ENCODE assay signal across 8 cellular contexts in the genomic region with DNA sequence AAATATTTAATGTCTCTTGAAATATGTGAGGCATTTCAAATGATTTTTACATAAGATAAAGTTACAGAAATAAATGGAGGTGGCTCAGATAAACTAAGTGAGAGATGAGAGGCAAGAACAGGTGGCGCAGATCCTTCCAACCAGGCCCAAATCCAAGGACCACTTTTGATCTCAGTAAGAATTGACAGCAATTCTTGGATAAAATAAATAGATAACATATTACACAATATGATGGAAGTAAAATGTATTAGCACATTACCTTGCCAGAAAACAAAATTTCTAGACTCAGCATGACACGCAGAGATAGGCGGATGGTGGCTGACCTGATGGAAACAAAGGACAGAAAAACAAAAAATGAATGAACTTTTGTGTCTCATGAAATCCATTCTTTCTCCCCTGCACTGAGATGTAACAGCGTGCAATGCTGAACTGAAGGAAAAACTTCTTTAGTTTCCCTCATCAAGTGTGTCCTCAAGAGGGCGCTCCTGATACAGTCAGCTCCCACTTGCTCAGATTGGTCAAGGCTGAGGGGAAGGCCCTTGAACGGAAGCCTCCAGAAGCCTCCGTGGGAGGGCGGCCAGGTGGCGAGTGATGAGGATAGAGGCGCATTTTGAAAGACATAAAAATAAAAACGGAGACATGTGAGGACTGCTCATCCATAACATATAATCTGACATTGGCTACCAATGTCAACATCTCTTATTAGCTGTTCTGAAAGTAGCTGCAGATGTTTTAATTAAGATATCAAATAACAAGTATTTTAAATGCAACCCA.
A peak's percentile ranks its signal among the peaks of the same experiment; 100 is the strongest.
DNase-seq lines count a peak whose midpoint lies in the region; ATAC-seq lines count a peak whose summit lies in the region.

No MANE protein-coding gene starts in this region.

- peaks cover 71% of the 10 kb centered on the region for H3K36me3 Mint-ChIP-seq in activated CD8-positive, alpha-beta T cell treated with anti-CD3 and anti-CD28 coated beads, Interleukin-2, amount 10 ng/mL, durations not matched to agents 7 days and 5 days (ENCODE audit: low read depth)

- no peaks in the 10 kb centered on the region for H3K9me3 Mint-ChIP-seq in activated CD8-positive, alpha-beta T cell treated with anti-CD3 and anti-CD28 coated beads, Interleukin-2, amount 10 ng/mL, durations not matched to agents 7 days and 5 days (ENCODE audit: insufficient read depth)

- CTCF ChIA-PET in activated CD8-positive, alpha-beta T cell treated with anti-CD3 and anti-CD28 coated beads, Interleukin-2, amount 10 ng/mL, durations not matched to agents 7 days and 5 days (lab: Charles Lee): interaction anchor here (0.7 to 4.6 kb wide), 45 partner anchors 8 to 299 kb away, joined by 3 to 132 read pairs (median 5); partner anchors contain the start of gene OSBPL3

- POLR2A ChIA-PET in activated CD8-positive, alpha-beta T cell treated with anti-CD3 and anti-CD28 coated beads, Interleukin-2, amount 10 ng/mL, durations not matched to agents 7 days and 5 days (lab: Charles Lee): interaction anchor here (0.6 to 3.6 kb wide), 6 partner anchors 14 to 160 kb away, joined by 4 to 51 read pairs (median 5); partner anchors contain the start of gene OSBPL3

- ATAC-seq in GM19468 (IDR thresholded peaks at IDR 0.05; ENCODE audit: extremely low read depth, unreplicated experiment): peak; percentile 45
- peak; percentile 50 for ATAC-seq in activated CD8-positive, alpha-beta T cell treated with anti-CD3 and anti-CD28 coated beads, Interleukin-2, amount 10 ng/mL, durations not matched to agents 7 days and 5 days

- H3K27me3 Mint-ChIP-seq in activated CD8-positive, alpha-beta T cell treated with anti-CD3 and anti-CD28 coated beads, Interleukin-2, amount 10 ng/mL, durations not matched to agents 7 days and 5 days (ENCODE audit: low read depth): no peaks in the 10 kb centered on the region

- peak overlapping the region; percentile 60 for H3K4me3 Mint-ChIP-seq in activated CD8-positive, alpha-beta T cell treated with anti-CD3 and anti-CD28 coated beads, Interleukin-2, amount 10 ng/mL, durations not matched to agents 7 days and 5 days

- peak overlapping the region; percentile 93 for H3K27ac Mint-ChIP-seq in activated CD8-positive, alpha-beta T cell treated with anti-CD3 and anti-CD28 coated beads, Interleukin-2, amount 10 ng/mL, durations not matched to agents 7 days and 5 days

- H3K4me1 Mint-ChIP-seq in activated CD8-positive, alpha-beta T cell treated with anti-CD3 and anti-CD28 coated beads, Interleukin-2, amount 10 ng/mL, durations not matched to agents 7 days and 5 days (ENCODE audit: low read depth): peaks cover 42% of the 10 kb centered on the region

- DNase-seq in COLO668 (lab: John Stamatoyannopoulos, UW; ENCODE audit: unreplicated experiment) (peak; percentile 95), HK-2 (ENCODE audit: unreplicated experiment) (peak; percentile 76), NCI-H82 treated with DMSO at 0.1 percent for 48 hours (lab: John Stamatoyannopoulos, UW; ENCODE audit: unreplicated experiment) (peak; percentile 47), midbrain (lab: John Stamatoyannopoulos, UW) (peak; percentile 83)
- DNase-seq in activated CD8-positive, alpha-beta T cell treated with anti-CD3 and anti-CD28 coated beads, Interleukin-2, amount 10 ng/mL, durations not matched to agents 7 days and 5 days: peak; percentile 90
- peak; percentile 49 for DNase-seq in effector CD8-positive, alpha-beta T cell (lab: John Stamatoyannopoulos, UW)
- peak; percentile 53 for DNase-seq in stimulated activated CD8-positive, alpha-beta memory T cell treated with anti-CD3 and anti-CD28 coated beads, Interleukin-4, amount 100 ng/mL, for 24 hours (ENCODE audit: low read depth)

Comparison
In these comparisons a context has a peak if more than half of its experiments do, and no peak if none do; other contexts are left out.
1. Peak in every context shown above with its lines: DNase-seq and ATAC-seq.